Comparison of ENCODE assay signal across 17 cellular contexts in the genomic region with DNA sequence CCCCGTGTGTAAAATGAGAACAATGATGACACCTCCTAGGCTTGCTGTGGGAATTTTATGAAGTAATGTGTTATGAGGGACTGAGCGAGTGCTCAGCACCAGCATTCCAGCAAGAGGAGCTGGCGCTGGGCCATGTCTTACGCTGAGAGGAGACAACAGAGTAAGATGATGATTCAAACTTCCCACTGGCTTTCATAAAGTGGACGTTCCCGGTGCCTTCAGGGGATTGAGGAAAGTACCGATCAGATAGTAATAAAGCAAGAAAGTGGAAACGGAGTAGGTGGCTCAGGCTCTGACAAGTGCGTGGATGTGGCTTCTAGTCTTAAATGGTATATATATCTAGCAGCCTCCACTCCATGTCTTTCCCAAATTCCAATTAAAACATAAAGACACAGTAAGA. TPM values are rescaled to one million over a fixed set of nuclear protein-coding genes. Genes with fewer than 3 reads are reported as not detected.
DNase-seq lines count a peak whose midpoint lies in the region; ATAC-seq lines count a peak whose summit lies in the region.
"Had no signal": no experiment of that assay in that cellular context is flagged by ENCODE, and none has a peak within 500 bp of the region (broad histone marks: within the 10 kb centered on the region; RNA-seq: fewer than 3 reads in every experiment).

No MANE protein-coding gene starts in this region.

- H4K91ac ChIP-seq in trophoblast cell (ENCODE audit: low read depth, low read length): no peak overlapping the region

- no peaks in the 10 kb centered on the region for H3K36me3 Mint-ChIP-seq in activated CD4-positive, alpha-beta memory T cell treated with anti-CD3 and anti-CD28 coated beads, Interleukin-2, amount 10 ng/mL, durations not matched to agents 7 days and 5 days (ENCODE audit: low read depth)
- H3K36me3 Mint-ChIP-seq in T-helper 2 cell treated with Interferon-gamma antibody and Interleukin-4, amounts not matched to agents 5 μg/mL and 100 μg/mL, for 36 hours (ENCODE audit: low read depth): no peaks in the 10 kb centered on the region
- H3K36me3 Mint-ChIP-seq: WTC11 had no signal

- H2BK5ac ChIP-seq in trophoblast cell (ENCODE audit: low read depth, low read length, poor library complexity): no peak overlapping the region

- no peak overlapping the region for H3K4me2 ChIP-seq in trophoblast cell (ENCODE audit: low read length)

- no peaks in the 10 kb centered on the region for H3K79me1 ChIP-seq in trophoblast cell (ENCODE audit: low read length)

- no peaks in the 10 kb centered on the region for H3K9me3 ChIP-seq in trophoblast cell (ENCODE audit: insufficient read depth, low read depth, low read length)

- no peak overlapping the region for H2AK5ac ChIP-seq in trophoblast cell (ENCODE audit: low read length)

- POLR2A ChIA-PET in activated CD4-positive, alpha-beta memory T cell treated with anti-CD3 and anti-CD28 coated beads, Interleukin-2, amount 10 ng/mL, durations not matched to agents 7 days and 5 days (lab: Charles Lee): no interaction called here

- no peak overlapping the region for H2BK12ac ChIP-seq in trophoblast cell (ENCODE audit: low read length)

- ATAC-seq in HG03354 (IDR thresholded peaks at IDR 0.05; ENCODE audit: poor library complexity, severe bottlenecking, unreplicated experiment): no peak

- H3K9me3 Mint-ChIP-seq in activated CD4-positive, alpha-beta memory T cell treated with anti-CD3 and anti-CD28 coated beads, Interleukin-2, amount 10 ng/mL, durations not matched to agents 7 days and 5 days: no peaks in the 10 kb centered on the region
- H3K9me3 Mint-ChIP-seq in T-helper 2 cell treated with Interferon-gamma antibody and Interleukin-4, amounts not matched to agents 5 μg/mL and 100 μg/mL, for 36 hours: no peaks in the 10 kb centered on the region
- H3K9me3 Mint-ChIP-seq: WTC11 had no signal

- no peak overlapping the region for H3K23ac ChIP-seq in trophoblast cell (ENCODE audit: low read length)

- no peaks in the 10 kb centered on the region for H3K27me3 ChIP-seq in trophoblast cell (ENCODE audit: insufficient read depth, low read length)

- no peak overlapping the region for H2AFZ ChIP-seq in trophoblast cell (ENCODE audit: insufficient read depth, low read length, poor library complexity)
- H2AFZ ChIP-seq: parathyroid adenoma had no signal

- H4K8ac ChIP-seq in trophoblast cell (ENCODE audit: low read depth, low read length): no peak overlapping the region

- H3K36me3 ChIP-seq in trophoblast cell (ENCODE audit: control insufficient read depth in 1 of 2, insufficient read depth in 2 of 2, low read length in 2 of 2): no peaks in the 10 kb centered on the region
- H3K36me3 ChIP-seq: esophagus muscularis mucosa had no signal

- no peaks in the 10 kb centered on the region for H3K4me1 ChIP-seq in trophoblast cell (ENCODE audit: control insufficient read depth in 1 of 2, insufficient read depth in 2 of 2, low read length in 2 of 2)
- H3K4me1 ChIP-seq: esophagus muscularis mucosa, parathyroid adenoma had no signal

- CTCF ChIA-PET in activated CD4-positive, alpha-beta memory T cell treated with anti-CD3 and anti-CD28 coated beads, Interleukin-2, amount 10 ng/mL, durations not matched to agents 7 days and 5 days (lab: Charles Lee): no interaction called here

- H3K27ac ChIP-seq in trophoblast cell (ENCODE audit: low read depth, low read length): no peak overlapping the region
- H3K27ac ChIP-seq: esophagus muscularis mucosa, HL-60, parathyroid adenoma had no signal

- no CpG with 5 or more reads among the region's 9 CpGs for WGBS in trophoblast cell (ENCODE audit: extremely low coverage, insufficient coverage, insufficient read length)

- no peak overlapping the region for H3K9ac ChIP-seq in trophoblast cell (ENCODE audit: low read length)
- H3K9ac ChIP-seq: parathyroid adenoma had no signal

- H3K27ac Mint-ChIP-seq in activated CD4-positive, alpha-beta memory T cell treated with anti-CD3 and anti-CD28 coated beads, Interleukin-2, amount 10 ng/mL, durations not matched to agents 7 days and 5 days: no peak overlapping the region
- no peak overlapping the region for H3K27ac Mint-ChIP-seq in T-helper 2 cell treated with Interferon-gamma antibody and Interleukin-4, amounts not matched to agents 5 μg/mL and 100 μg/mL, for 36 hours
- H3K27ac Mint-ChIP-seq: WTC11 had no signal

- no peak overlapping the region for H3K14ac ChIP-seq in trophoblast cell (ENCODE audit: low read length)

- no peak overlapping the region for H3K4ac ChIP-seq in trophoblast cell (ENCODE audit: low read depth, low read length)

- no peak overlapping the region for H3K4me3 ChIP-seq in trophoblast cell (ENCODE audit: low read depth, low read length)
- H3K4me3 ChIP-seq: esophagus muscularis mucosa had no signal

- no peak overlapping the region for H4K12ac ChIP-seq in trophoblast cell (ENCODE audit: low read depth, low read length)

- no peak overlapping the region for H2BK120ac ChIP-seq in trophoblast cell (ENCODE audit: insufficient read depth, low read length, poor library complexity)

- H3K79me2 ChIP-seq in trophoblast cell (ENCODE audit: control insufficient read depth, insufficient read depth, low read length, poor library complexity): no peaks in the 10 kb centered on the region
- H3K79me2 ChIP-seq: parathyroid adenoma had no signal

- peaks cover 26% of the 10 kb centered on the region for H3K27me3 Mint-ChIP-seq in activated CD4-positive, alpha-beta memory T cell treated with anti-CD3 and anti-CD28 coated beads, Interleukin-2, amount 10 ng/mL, durations not matched to agents 7 days and 5 days
- peaks cover 9% of the 10 kb centered on the region for H3K27me3 Mint-ChIP-seq in T-helper 2 cell treated with Interferon-gamma antibody and Interleukin-4, amounts not matched to agents 5 μg/mL and 100 μg/mL, for 36 hours (ENCODE audit: low read depth)

- peak; percentile 28 for DNase-seq in EH (ENCODE audit: low read depth)
- DNase-seq in NCI-H226: peak; percentile 88
- DNase-seq in ecto neural progenitor cell (ENCODE audit: low spot score): peak; percentile 6
- peak; percentile 48 to 59 for DNase-seq in trophoblast cell
- no peak for DNase-seq in activated CD4-positive, alpha-beta memory T cell treated with anti-CD3 and anti-CD28 coated beads, Interleukin-2, amount 10 ng/mL, durations not matched to agents 7 days and 5 days
- DNase-seq in T-helper 2 cell treated with Interferon-gamma antibody and Interleukin-4, amounts not matched to agents 5 μg/mL and 100 μg/mL, for 36 hours (ENCODE audit: low spot score): no peak
- DNase-seq in UCSD-AML1 (lab: John Stamatoyannopoulos, UW; ENCODE audit: unreplicated experiment): no peak
- DNase-seq: AML-193; cortex of kidney; NCI-H1694 treated with DMSO at 0.1 percent for 48 hours; NCI-H524 treated with DMSO at 0.1 percent for 48 hours; stimulated activated naive CD4-positive, alpha-beta T cell treated with Interleukin-2 at 50 U/mL for 16 hours had no signal

- H3K4me1 Mint-ChIP-seq in activated CD4-positive, alpha-beta memory T cell treated with anti-CD3 and anti-CD28 coated beads, Interleukin-2, amount 10 ng/mL, durations not matched to agents 7 days and 5 days: no peaks in the 10 kb centered on the region
- no peaks in the 10 kb centered on the region for H3K4me1 Mint-ChIP-seq in T-helper 2 cell treated with Interferon-gamma antibody and Interleukin-4, amounts not matched to agents 5 μg/mL and 100 μg/mL, for 36 hours (ENCODE audit: low read depth)
- H3K4me1 Mint-ChIP-seq: WTC11 had no signal

- no peak overlapping the region for H3K4me3 Mint-ChIP-seq in activated CD4-positive, alpha-beta memory T cell treated with anti-CD3 and anti-CD28 coated beads, Interleukin-2, amount 10 ng/mL, durations not matched to agents 7 days and 5 days
- H3K4me3 Mint-ChIP-seq in T-helper 2 cell treated with Interferon-gamma antibody and Interleukin-4, amounts not matched to agents 5 μg/mL and 100 μg/mL, for 36 hours: no peak overlapping the region
- H3K4me3 Mint-ChIP-seq: WTC11 had no signal

- H3K18ac ChIP-seq in trophoblast cell (ENCODE audit: low read length): no peak overlapping the region

RNA-seq across cellular contexts. Expression of gene EPHA10, which starts 23.8 kb away (rescaled TPM):
- 0.03 TPM in 1 of 2 replicates, not detected in the other for polyA plus RNA-seq in trophoblast cell (2013)
- total RNA-seq in activated CD4-positive, alpha-beta memory T cell treated with anti-CD3 and anti-CD28 coated beads, Interleukin-2, amount 10 ng/mL, durations not matched to agents 7 days and 5 days: not detected

RNA-seq across cellular contexts. Expression of gene CDCA8, which starts 48.8 kb away (rescaled TPM):
- polyA plus RNA-seq in trophoblast cell (2013): 32.7 and 35.1 TPM in 2 replicates
- 10 to 100 TPM; 73.5 to 73.6 TPM for total RNA-seq in activated CD4-positive, alpha-beta memory T cell treated with anti-CD3 and anti-CD28 coated beads, Interleukin-2, amount 10 ng/mL, durations not matched to agents 7 days and 5 days

RNA-seq across cellular contexts. Expression of gene MANEAL, which starts 52.5 kb away (rescaled TPM):
- polyA plus RNA-seq in trophoblast cell (2013): 0.52 and 0.67 TPM in 2 replicates
- total RNA-seq in activated CD4-positive, alpha-beta memory T cell treated with anti-CD3 and anti-CD28 coated beads, Interleukin-2, amount 10 ng/mL, durations not matched to agents 7 days and 5 days: 1 to 10 TPM; 1.7 to 1.8 TPM

Comparison
In these comparisons a context has a peak if more than half of its experiments do, and no peak if none do; other contexts are left out.
1. DNase-seq: peak in EH (single experiment), NCI-H226 (single experiment), ecto neural progenitor cell (single experiment) and trophoblast cell (2 of 2); none in activated CD4-positive, alpha-beta memory T cell treated with anti-CD3 and anti-CD28 coated beads, Interleukin-2, amount 10 ng/mL, durations not matched to agents 7 days and 5 days (single experiment), T-helper 2 cell treated with Interferon-gamma antibody and Interleukin-4, amounts not matched to agents 5 μg/mL and 100 μg/mL, for 36 hours (single experiment) and UCSD-AML1 (single experiment).